ENCODE assay signal across 1 cellular context in genomic region chr20:4195499-4195898, GRCh38.
TF ChIP-seq lines count a peak whose summit lies in the region.

No MANE protein-coding gene starts in this region.

TF ChIP-seq in IMR-90, 13 proteins besides CTCF, POLR2A, EP300 and RAD21:
- TF ChIP-seq SMC3 (IDR thresholded peaks at IDR 0.05; ENCODE audit: low read depth, low read length) (peak; percentile 28; the same call in 1 of the 2 replicates), FOS (IDR thresholded peaks at IDR 0.05; ENCODE audit: low read depth, low read length) (no peak)
